17 cellular contexts compared by ENCODE assay signal in genomic region chr2:36594849-36595248, GRCh38.
"Had no signal": no experiment of that assay in that cellular context is flagged by ENCODE, and none has a peak within 500 bp of the region (broad histone marks: within the 10 kb centered on the region; RNA-seq: fewer than 3 reads in every experiment).

No MANE protein-coding gene starts in this region.

- H3K36me3 ChIP-seq: gastroesophageal sphincter had no signal

- H2AFZ ChIP-seq: parathyroid adenoma had no signal

- H3K9ac ChIP-seq: parathyroid adenoma had no signal

- H3K27ac ChIP-seq: epithelial cell of prostate, gastroesophageal sphincter, parathyroid adenoma, skin epidermis had no signal

- H3K9me3 ChIP-seq: gastroesophageal sphincter had no signal

- H3K4me3 ChIP-seq: gastroesophageal sphincter, skin epidermis had no signal

- ATAC-seq: effector memory CD8-positive, alpha-beta T cell; gastroesophageal sphincter had no signal

- DNase-seq: activated CD4-positive, alpha-beta T cell treated with anti-CD3 and anti-CD28 coated beads, Interleukin-2, amount 10 ng/mL, durations not matched to agents 7 days and 5 days; activated gamma-delta T cell treated with Interleukin-2 at 50 U/mL for 16 hours; amygdala; effector memory CD8-positive, alpha-beta T cell; midbrain; naive B cell; retina; stimulated activated CD4-positive, alpha-beta T cell treated with anti-CD3 and anti-CD28 coated beads, Interleukin-4, amount 100 ng/mL, for 4 hours; stimulated activated CD8-positive, alpha-beta memory T cell treated with anti-CD3 and anti-CD28 coated beads, Interleukin-4, amount 100 ng/mL, for 48 hours; stimulated activated naive CD4-positive, alpha-beta T cell treated with Interleukin-2 at 50 U/mL for 16 hours; substantia nigra; trophoblast cell had no signal

- FAIRE-seq: islet of Langerhans had no signal

- H3K27me3 ChIP-seq: gastroesophageal sphincter had no signal
